ENCODE assay signal across 1 cellular context in the genomic region with DNA sequence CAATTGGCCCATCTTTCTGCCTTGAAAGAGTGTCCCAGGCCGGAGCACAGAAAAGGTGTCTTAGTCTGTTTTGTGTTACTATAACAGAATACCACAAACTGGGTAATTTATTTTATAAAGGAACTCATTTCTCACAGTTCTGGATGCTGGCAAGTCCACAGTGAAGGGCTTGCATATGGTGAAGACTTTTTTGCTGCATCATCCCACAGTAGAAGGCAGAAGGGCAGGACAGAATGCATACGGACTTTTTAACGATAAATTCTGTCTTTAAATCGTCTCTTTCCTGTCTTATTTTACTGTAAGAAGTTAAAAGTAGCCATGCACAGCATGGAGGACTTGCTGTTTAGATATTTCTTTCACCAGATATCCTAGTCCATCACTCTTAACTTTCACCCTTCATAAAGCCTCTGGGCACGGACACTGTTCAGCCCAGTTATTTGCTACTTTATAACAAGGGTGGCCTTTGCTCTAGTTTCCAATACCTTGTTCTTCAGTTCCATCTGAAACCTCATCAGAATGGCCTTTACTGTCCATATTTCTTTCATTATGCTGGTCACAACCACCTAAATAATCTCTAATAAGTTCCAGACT.
TF ChIP-seq lines count a peak whose summit lies in the region.

No MANE protein-coding gene starts in this region.

TF ChIP-seq in WTC11, 78 proteins besides CTCF, POLR2A, EP300 and RAD21:
- TF ChIP-seq, protein P1, sequence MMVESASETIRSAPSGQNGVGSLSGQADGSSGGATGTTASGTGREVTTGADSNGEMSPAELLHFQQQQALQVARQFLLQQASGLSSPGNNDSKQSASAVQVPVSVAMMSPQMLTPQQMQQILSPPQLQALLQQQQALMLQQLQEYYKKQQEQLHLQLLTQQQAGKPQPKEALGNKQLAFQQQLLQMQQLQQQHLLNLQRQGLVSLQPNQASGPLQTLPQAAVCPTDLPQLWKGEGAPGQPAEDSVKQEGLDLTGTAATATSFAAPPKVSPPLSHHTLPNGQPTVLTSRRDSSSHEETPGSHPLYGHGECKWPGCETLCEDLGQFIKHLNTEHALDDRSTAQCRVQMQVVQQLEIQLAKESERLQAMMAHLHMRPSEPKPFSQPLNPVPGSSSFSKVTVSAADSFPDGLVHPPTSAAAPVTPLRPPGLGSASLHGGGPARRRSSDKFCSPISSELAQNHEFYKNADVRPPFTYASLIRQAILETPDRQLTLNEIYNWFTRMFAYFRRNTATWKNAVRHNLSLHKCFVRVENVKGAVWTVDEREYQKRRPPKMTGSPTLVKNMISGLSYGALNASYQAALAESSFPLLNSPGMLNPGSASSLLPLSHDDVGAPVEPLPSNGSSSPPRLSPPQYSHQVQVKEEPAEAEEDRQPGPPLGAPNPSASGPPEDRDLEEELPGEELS (CRISPR knock-in tag; IDR thresholded peaks at IDR 0.05), result no peak
- TF ChIP-seq ELF4 (CRISPR knock-in tag; IDR thresholded peaks at IDR 0.05; ENCODE audit: low read depth) (no peak), ZBTB43 (CRISPR knock-in tag; IDR thresholded peaks at IDR 0.05) (no peak), GABPB1 (CRISPR knock-in tag; IDR thresholded peaks at IDR 0.05) (no peak), PRDM15 (CRISPR knock-in tag; IDR thresholded peaks at IDR 0.05) (no peak)
- TF ChIP-seq, protein P2, sequence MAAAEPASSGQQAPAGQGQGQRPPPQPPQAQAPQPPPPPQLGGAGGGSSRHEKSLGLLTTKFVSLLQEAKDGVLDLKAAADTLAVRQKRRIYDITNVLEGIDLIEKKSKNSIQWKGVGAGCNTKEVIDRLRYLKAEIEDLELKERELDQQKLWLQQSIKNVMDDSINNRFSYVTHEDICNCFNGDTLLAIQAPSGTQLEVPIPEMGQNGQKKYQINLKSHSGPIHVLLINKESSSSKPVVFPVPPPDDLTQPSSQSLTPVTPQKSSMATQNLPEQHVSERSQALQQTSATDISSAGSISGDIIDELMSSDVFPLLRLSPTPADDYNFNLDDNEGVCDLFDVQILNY (CRISPR knock-in tag; IDR thresholded peaks at IDR 0.05), result no peak
- TF ChIP-seq, protein P3, sequence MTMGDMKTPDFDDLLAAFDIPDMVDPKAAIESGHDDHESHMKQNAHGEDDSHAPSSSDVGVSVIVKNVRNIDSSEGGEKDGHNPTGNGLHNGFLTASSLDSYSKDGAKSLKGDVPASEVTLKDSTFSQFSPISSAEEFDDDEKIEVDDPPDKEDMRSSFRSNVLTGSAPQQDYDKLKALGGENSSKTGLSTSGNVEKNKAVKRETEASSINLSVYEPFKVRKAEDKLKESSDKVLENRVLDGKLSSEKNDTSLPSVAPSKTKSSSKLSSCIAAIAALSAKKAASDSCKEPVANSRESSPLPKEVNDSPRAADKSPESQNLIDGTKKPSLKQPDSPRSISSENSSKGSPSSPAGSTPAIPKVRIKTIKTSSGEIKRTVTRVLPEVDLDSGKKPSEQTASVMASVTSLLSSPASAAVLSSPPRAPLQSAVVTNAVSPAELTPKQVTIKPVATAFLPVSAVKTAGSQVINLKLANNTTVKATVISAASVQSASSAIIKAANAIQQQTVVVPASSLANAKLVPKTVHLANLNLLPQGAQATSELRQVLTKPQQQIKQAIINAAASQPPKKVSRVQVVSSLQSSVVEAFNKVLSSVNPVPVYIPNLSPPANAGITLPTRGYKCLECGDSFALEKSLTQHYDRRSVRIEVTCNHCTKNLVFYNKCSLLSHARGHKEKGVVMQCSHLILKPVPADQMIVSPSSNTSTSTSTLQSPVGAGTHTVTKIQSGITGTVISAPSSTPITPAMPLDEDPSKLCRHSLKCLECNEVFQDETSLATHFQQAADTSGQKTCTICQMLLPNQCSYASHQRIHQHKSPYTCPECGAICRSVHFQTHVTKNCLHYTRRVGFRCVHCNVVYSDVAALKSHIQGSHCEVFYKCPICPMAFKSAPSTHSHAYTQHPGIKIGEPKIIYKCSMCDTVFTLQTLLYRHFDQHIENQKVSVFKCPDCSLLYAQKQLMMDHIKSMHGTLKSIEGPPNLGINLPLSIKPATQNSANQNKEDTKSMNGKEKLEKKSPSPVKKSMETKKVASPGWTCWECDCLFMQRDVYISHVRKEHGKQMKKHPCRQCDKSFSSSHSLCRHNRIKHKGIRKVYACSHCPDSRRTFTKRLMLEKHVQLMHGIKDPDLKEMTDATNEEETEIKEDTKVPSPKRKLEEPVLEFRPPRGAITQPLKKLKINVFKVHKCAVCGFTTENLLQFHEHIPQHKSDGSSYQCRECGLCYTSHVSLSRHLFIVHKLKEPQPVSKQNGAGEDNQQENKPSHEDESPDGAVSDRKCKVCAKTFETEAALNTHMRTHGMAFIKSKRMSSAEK (CRISPR knock-in tag; IDR thresholded peaks at IDR 0.05; ENCODE audit: borderline replicate concordance), result no peak
